8 cellular contexts compared by ENCODE assay signal in the genomic region with DNA sequence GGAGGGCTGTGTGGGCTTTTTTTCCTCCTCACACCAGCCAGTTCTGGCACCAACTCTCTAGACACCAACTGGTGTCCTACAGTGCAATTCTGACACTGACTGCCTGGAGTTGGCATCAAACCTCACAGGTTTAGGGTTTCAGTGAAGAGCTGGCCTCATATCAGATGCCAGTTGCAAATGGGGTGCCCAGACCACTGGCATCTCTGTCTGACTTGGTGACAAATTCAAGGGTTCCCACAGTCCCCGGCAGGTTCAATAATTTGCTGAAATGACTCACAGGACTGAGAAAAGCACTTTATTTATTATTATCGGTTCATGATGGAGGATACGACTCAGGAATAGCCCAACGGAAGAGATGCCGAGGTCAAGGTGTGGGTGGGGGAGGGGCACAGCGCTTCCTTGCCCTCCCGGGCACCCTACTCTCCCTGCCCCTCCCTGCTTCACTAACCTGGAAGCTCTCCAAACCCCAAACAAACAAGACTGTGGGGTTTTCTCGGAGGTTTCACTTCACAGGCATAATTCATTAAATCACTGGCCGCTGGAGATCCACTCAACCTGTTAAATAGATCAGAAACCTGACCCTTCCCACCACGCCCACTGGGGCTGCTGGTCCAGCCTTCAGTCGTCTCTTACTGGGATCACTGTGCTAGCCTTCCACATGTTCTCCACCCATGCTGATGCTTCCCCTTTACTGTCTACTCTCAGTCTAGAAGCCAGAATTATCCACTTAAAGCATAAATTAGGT. TPM values are rescaled to one million over a fixed set of nuclear protein-coding genes. Genes with fewer than 3 reads are reported as not detected.
DNase-seq lines count a peak whose midpoint lies in the region; ATAC-seq and TF ChIP-seq lines count a peak whose summit lies in the region.

No MANE protein-coding gene starts in this region.

- H3K4me1 Mint-ChIP-seq in CD4-positive, CD25-positive, alpha-beta regulatory T cell: peaks cover 6 to 58% (median 42%) of the 10 kb centered on the region in 4 donors
- H3K4me1 Mint-ChIP-seq in activated CD8-positive, alpha-beta T cell treated with anti-CD3 and anti-CD28 coated beads, Interleukin-2, amount 10 ng/mL, durations not matched to agents 7 days and 5 days (ENCODE audit: low read depth): peaks cover 47% of the 10 kb centered on the region

- POLR2A ChIA-PET in activated CD8-positive, alpha-beta T cell treated with anti-CD3 and anti-CD28 coated beads, Interleukin-2, amount 10 ng/mL, durations not matched to agents 7 days and 5 days (lab: Charles Lee): no interaction called here

- peaks cover 12% of the 10 kb centered on the region for H3K36me3 ChIP-seq in CD4-positive, CD25-positive, alpha-beta regulatory T cell (ENCODE audit: control insufficient read depth, insufficient read depth, low read length)
- peaks cover 15% of the 10 kb centered on the region for H3K36me3 ChIP-seq in lower lobe of right lung

- H3K27ac ChIP-seq in CD4-positive, CD25-positive, alpha-beta regulatory T cell (ENCODE audit: insufficient read depth, low read length, poor library complexity, severe bottlenecking): peak overlapping the region; percentile 86
- peak overlapping the region; percentile 90 for H3K27ac ChIP-seq in lower lobe of right lung

- no peaks in the 10 kb centered on the region for H3K9me3 ChIP-seq in CD4-positive, CD25-positive, alpha-beta regulatory T cell (ENCODE audit: control insufficient read depth in 2 of 2, low read length in 2 of 2)
- no peaks in the 10 kb centered on the region for H3K9me3 ChIP-seq in lower lobe of right lung

- no peaks in the 10 kb centered on the region for H3K9me3 Mint-ChIP-seq in CD4-positive, CD25-positive, alpha-beta regulatory T cell
- H3K9me3 Mint-ChIP-seq in activated CD8-positive, alpha-beta T cell treated with anti-CD3 and anti-CD28 coated beads, Interleukin-2, amount 10 ng/mL, durations not matched to agents 7 days and 5 days (ENCODE audit: insufficient read depth): no peaks in the 10 kb centered on the region

- peak overlapping the region; percentile 4 for H3K4me3 ChIP-seq in CD4-positive, CD25-positive, alpha-beta regulatory T cell (ENCODE audit: low read depth, low read length)
- H3K4me3 ChIP-seq in lower lobe of right lung: no peak overlapping the region

- peaks cover 52% of the 10 kb centered on the region for H3K4me1 ChIP-seq in CD4-positive, CD25-positive, alpha-beta regulatory T cell (ENCODE audit: control insufficient read depth, insufficient read depth, low read length, poor library complexity, severe bottlenecking)
- H3K4me1 ChIP-seq in lower lobe of right lung: peaks cover 57% of the 10 kb centered on the region

- intact Hi-C loops in lower lobe of right lung (cut with DNase I): loop anchor here (5.0 kb wide), 1 partner anchor 841 kb away; no protein-coding TSS in a partner anchor

- H3K36me3 Mint-ChIP-seq in CD4-positive, CD25-positive, alpha-beta regulatory T cell: peaks cover 17% of the 10 kb centered on the region
- H3K36me3 Mint-ChIP-seq in activated CD8-positive, alpha-beta T cell treated with anti-CD3 and anti-CD28 coated beads, Interleukin-2, amount 10 ng/mL, durations not matched to agents 7 days and 5 days (ENCODE audit: low read depth): peaks cover 26% of the 10 kb centered on the region

- H3K27me3 Mint-ChIP-seq in CD4-positive, CD25-positive, alpha-beta regulatory T cell: no peaks in the 10 kb centered on the region
- H3K27me3 Mint-ChIP-seq in activated CD8-positive, alpha-beta T cell treated with anti-CD3 and anti-CD28 coated beads, Interleukin-2, amount 10 ng/mL, durations not matched to agents 7 days and 5 days (ENCODE audit: low read depth): peaks cover 6% of the 10 kb centered on the region

- CTCF ChIA-PET in activated CD8-positive, alpha-beta T cell treated with anti-CD3 and anti-CD28 coated beads, Interleukin-2, amount 10 ng/mL, durations not matched to agents 7 days and 5 days (lab: Charles Lee): interaction anchor here (1.0 to 2.5 kb wide), 3 partner anchors 18 to 120 kb away, joined by 3 to 6 read pairs (median 4); no protein-coding TSS in a partner anchor

- peak overlapping the region; percentile 69 to 96 (median 76) for H3K4me3 Mint-ChIP-seq in CD4-positive, CD25-positive, alpha-beta regulatory T cell
- H3K4me3 Mint-ChIP-seq in activated CD8-positive, alpha-beta T cell treated with anti-CD3 and anti-CD28 coated beads, Interleukin-2, amount 10 ng/mL, durations not matched to agents 7 days and 5 days: no peak overlapping the region

- H3K27me3 ChIP-seq in CD4-positive, CD25-positive, alpha-beta regulatory T cell (ENCODE audit: control insufficient read depth, insufficient read depth, low read length): no peaks in the 10 kb centered on the region
- H3K27me3 ChIP-seq in lower lobe of right lung (ENCODE audit: low read depth): no peaks in the 10 kb centered on the region

- ATAC-seq in CD4-positive, CD25-positive, alpha-beta regulatory T cell (ENCODE audit: low read depth in 2 of 2): no peak
- no peak for ATAC-seq in activated CD8-positive, alpha-beta T cell treated with anti-CD3 and anti-CD28 coated beads, Interleukin-2, amount 10 ng/mL, durations not matched to agents 7 days and 5 days
- no peak for ATAC-seq in lower lobe of right lung
- ATAC-seq in HG02763 (IDR thresholded peaks at IDR 0.05; ENCODE audit: unreplicated experiment): no peak
- no peak for ATAC-seq in HG03520 (IDR thresholded peaks at IDR 0.05; ENCODE audit: unreplicated experiment)
- ATAC-seq in HG03159 (IDR thresholded peaks at IDR 0.05; ENCODE audit: unreplicated experiment): no peak

- H3K27ac Mint-ChIP-seq in CD4-positive, CD25-positive, alpha-beta regulatory T cell: peak overlapping the region; percentile 99 to 100 (median 99)
- H3K27ac Mint-ChIP-seq in activated CD8-positive, alpha-beta T cell treated with anti-CD3 and anti-CD28 coated beads, Interleukin-2, amount 10 ng/mL, durations not matched to agents 7 days and 5 days: peak overlapping the region; percentile 51

- TF ChIP-seq CTCF in lower lobe of right lung (IDR thresholded peaks at IDR 0.05): no peak

- DNase-seq in CD4-positive, CD25-positive, alpha-beta regulatory T cell: peak in 1 of 3 donors; percentile 29
- peak; percentile 11 for DNase-seq in HT1080 (ENCODE audit: low read depth)
- no peak for DNase-seq in activated CD8-positive, alpha-beta T cell treated with anti-CD3 and anti-CD28 coated beads, Interleukin-2, amount 10 ng/mL, durations not matched to agents 7 days and 5 days
- DNase-seq in lower lobe of right lung: no peak
- no peak for DNase-seq in middle frontal gyrus (ENCODE audit: extremely low spot score, low spot score)

RNA-seq across cellular contexts. Expression of gene NLRP1, which starts 1.7 kb away (rescaled TPM):
- total RNA-seq in CD4-positive, CD25-positive, alpha-beta regulatory T cell: 279 TPM
- 10 to 100 TPM; 25.5 to 33.2 (median 30.7) TPM for polyA plus RNA-seq in CD4-positive, CD25-positive, alpha-beta regulatory T cell
- total RNA-seq in HT1080 (2014; rRNA removed; shearing (Covaris generic)): 15.9 and 19.8 TPM in 2 replicates
- 14.5 and 15.5 TPM in 2 replicates for polyA plus RNA-seq in HT1080 (2015; cell fraction: cytosol; rRNA removed)
- 216 and 237 TPM in 2 replicates for polyA plus RNA-seq in HT1080 (2015; cell fraction: nucleus; rRNA removed)
- total RNA-seq in activated CD8-positive, alpha-beta T cell treated with anti-CD3 and anti-CD28 coated beads, Interleukin-2, amount 10 ng/mL, durations not matched to agents 7 days and 5 days: 10 to 100 TPM; 44.5 to 46.1 TPM
- 40.3 TPM for total RNA-seq in lower lobe of right lung
